ENCODE assay signal across 8 cellular contexts in genomic region chr11:34174411-34175041, GRCh38.
DNase-seq lines count a peak whose midpoint lies in the region; ATAC-seq and TF ChIP-seq lines count a peak whose summit lies in the region.

No MANE protein-coding gene starts in this region.

- H3K4me3 ChIP-seq in gastroesophageal sphincter: peak overlapping the region in 1 of 2 donors; percentile 29
- peak overlapping the region; percentile 40 for H3K4me3 ChIP-seq in suprapubic skin

- DNase-seq in DMS79 treated with DMSO at 0.1 percent for 48 hours (lab: John Stamatoyannopoulos, UW) (peak; percentile 70), KBM-7 (peak; percentile 78), RWPE1 (ENCODE audit: low spot score) (peak; percentile 81), activated gamma-delta T cell (lab: John Stamatoyannopoulos, UW) (peak; percentile 38), omental fat pad (ENCODE audit: low spot score) (peak; percentile 66), suprapubic skin (ENCODE audit: low spot score in 2 of 2) (peak; percentile 88 to 94)

- H3K4me1 ChIP-seq in gastroesophageal sphincter: peaks cover 0 to 12% (median 4%) of the 10 kb centered on the region in 3 donors
- H3K4me1 ChIP-seq in suprapubic skin: peaks cover 14% of the 10 kb centered on the region

- TF ChIP-seq EP300 in gastroesophageal sphincter (IDR thresholded peaks at IDR 0.05) (no peak), suprapubic skin (IDR thresholded peaks at IDR 0.05) (no peak)

- peaks cover 0 to 15% of the 10 kb centered on the region in 2 donors for H3K36me3 ChIP-seq in gastroesophageal sphincter
- no peaks in the 10 kb centered on the region for H3K36me3 ChIP-seq in suprapubic skin

- peak; percentile 97 for TF ChIP-seq CTCF in RWPE1 (conservative IDR thresholded peaks at IDR 0.05; ENCODE audit: low read depth)
- TF ChIP-seq CTCF in gastroesophageal sphincter (IDR thresholded peaks at IDR 0.05): peak in 3 of 4 experiments; percentile 97 to 99 (median 98)
- TF ChIP-seq CTCF in omental fat pad (IDR thresholded peaks at IDR 0.05): peak in 1 of 3 donors; percentile 87
- peak; percentile 88 to 92 for TF ChIP-seq CTCF in suprapubic skin (IDR thresholded peaks at IDR 0.05)

- in situ Hi-C loops in KBM-7 (cut with MboI; ENCODE audit: low pct_unique_long_range_greater_than_20kb, low sequenced_read_pairs): loop anchor here (25.0 kb wide), 3 partner anchors 188 to 713 kb away; partner anchors contain the start of gene ABTB2

- H3K27ac ChIP-seq in RWPE1 (peak overlapping the region; percentile 37), gastroesophageal sphincter (peak overlapping the region in 1 of 4 donors; percentile 38), suprapubic skin (no peak overlapping the region)

- no peak for TF ChIP-seq POLR2A in gastroesophageal sphincter (IDR thresholded peaks at IDR 0.05)
- no peak for TF ChIP-seq POLR2A in suprapubic skin (IDR thresholded peaks at IDR 0.05)

- POLR2A ChIA-PET in RWPE1 (lab: Yijun Ruan, JAX; ENCODE audit: low non-redundant PET): interaction anchor here (0.5 to 1.4 kb wide), 2 partner anchors 125 to 183 kb away, joined by 3 to 6 read pairs; partner anchors contain the start of gene ABTB2

- H3K27me3 ChIP-seq in gastroesophageal sphincter: no peaks in the 10 kb centered on the region
- H3K27me3 ChIP-seq in suprapubic skin: peaks cover 6% of the 10 kb centered on the region

- 0% methylated on average over 5 to 6 of the region's 33 CpGs for WGBS in gastroesophageal sphincter (ENCODE audit: low coverage in 1 of 2), 2 donors
- 23% methylated on average over 23 of the region's 33 CpGs for WGBS in suprapubic skin

- H3K9me3 ChIP-seq in gastroesophageal sphincter: no peaks in the 10 kb centered on the region
- H3K9me3 ChIP-seq in suprapubic skin: no peaks in the 10 kb centered on the region

- CTCF ChIA-PET in RWPE1 (lab: Yijun Ruan, JAX): interaction anchor here (0.5 to 2.2 kb wide), 31 partner anchors 8 to 1245 kb away, joined by 3 to 39 read pairs (median 5); partner anchors contain the start of genes ABTB2 and SLC1A2

- peak; percentile 79 for ATAC-seq in GM21619 (IDR thresholded peaks at IDR 0.05; ENCODE audit: unreplicated experiment)
- ATAC-seq in gastroesophageal sphincter: peak; percentile 95
- peak; percentile 95 for ATAC-seq in omental fat pad (ENCODE audit: low FRiP score)

Comparison
In these comparisons a context has a peak if more than half of its experiments do, and no peak if none do; other contexts are left out.
1. DNase-seq: peak in every context shown above with its lines; median percentile 91 in suprapubic skin; 81 in RWPE1; 78 in KBM-7; 70 in DMS79 treated with DMSO at 0.1 percent for 48 hours; 66 in omental fat pad; 38 in activated gamma-delta T cell.